ENCODE assay signal across 1 cellular context in the genomic region with DNA sequence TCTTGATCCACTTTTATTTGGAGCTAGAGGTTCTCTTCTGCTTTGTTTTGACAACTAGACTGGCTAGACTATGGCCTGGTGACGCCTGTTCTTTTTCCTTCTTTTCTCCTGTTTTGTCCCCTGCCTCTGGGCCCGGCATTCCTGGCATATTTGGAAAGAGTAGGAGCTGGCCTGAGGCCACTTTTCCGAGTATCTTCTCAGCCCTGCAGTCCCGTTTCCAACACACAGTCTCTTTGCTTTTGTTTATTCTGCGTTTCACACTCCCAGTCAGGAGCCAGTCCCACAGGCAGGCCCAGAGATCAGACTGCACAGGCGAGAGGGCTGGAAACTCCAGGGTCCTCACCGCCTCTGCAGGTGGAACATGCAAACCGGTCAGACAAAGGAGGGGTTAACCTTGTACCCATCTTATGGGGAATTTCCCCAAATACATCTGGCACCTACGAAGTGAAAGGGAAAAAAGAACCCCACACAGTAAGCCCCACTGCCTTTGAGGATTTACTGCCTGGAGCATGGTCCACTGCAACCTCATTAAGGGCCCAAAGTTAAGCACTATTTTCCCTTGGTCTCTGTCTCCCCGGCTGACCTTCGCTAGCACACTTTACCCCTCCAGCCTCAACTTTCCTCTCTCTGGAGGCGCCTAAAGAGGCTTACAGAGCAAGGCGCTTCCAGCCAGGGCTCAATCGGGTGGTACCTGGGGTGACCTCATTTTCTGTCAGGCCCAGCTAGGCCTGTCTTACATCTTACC.
TF ChIP-seq lines count a peak whose summit lies in the region.

No MANE protein-coding gene starts in this region.

TF ChIP-seq in HepG2, 621 proteins besides CTCF, POLR2A, EP300 and RAD21 (continued from another document and continues in another):
- TF ChIP-seq, protein P1, sequence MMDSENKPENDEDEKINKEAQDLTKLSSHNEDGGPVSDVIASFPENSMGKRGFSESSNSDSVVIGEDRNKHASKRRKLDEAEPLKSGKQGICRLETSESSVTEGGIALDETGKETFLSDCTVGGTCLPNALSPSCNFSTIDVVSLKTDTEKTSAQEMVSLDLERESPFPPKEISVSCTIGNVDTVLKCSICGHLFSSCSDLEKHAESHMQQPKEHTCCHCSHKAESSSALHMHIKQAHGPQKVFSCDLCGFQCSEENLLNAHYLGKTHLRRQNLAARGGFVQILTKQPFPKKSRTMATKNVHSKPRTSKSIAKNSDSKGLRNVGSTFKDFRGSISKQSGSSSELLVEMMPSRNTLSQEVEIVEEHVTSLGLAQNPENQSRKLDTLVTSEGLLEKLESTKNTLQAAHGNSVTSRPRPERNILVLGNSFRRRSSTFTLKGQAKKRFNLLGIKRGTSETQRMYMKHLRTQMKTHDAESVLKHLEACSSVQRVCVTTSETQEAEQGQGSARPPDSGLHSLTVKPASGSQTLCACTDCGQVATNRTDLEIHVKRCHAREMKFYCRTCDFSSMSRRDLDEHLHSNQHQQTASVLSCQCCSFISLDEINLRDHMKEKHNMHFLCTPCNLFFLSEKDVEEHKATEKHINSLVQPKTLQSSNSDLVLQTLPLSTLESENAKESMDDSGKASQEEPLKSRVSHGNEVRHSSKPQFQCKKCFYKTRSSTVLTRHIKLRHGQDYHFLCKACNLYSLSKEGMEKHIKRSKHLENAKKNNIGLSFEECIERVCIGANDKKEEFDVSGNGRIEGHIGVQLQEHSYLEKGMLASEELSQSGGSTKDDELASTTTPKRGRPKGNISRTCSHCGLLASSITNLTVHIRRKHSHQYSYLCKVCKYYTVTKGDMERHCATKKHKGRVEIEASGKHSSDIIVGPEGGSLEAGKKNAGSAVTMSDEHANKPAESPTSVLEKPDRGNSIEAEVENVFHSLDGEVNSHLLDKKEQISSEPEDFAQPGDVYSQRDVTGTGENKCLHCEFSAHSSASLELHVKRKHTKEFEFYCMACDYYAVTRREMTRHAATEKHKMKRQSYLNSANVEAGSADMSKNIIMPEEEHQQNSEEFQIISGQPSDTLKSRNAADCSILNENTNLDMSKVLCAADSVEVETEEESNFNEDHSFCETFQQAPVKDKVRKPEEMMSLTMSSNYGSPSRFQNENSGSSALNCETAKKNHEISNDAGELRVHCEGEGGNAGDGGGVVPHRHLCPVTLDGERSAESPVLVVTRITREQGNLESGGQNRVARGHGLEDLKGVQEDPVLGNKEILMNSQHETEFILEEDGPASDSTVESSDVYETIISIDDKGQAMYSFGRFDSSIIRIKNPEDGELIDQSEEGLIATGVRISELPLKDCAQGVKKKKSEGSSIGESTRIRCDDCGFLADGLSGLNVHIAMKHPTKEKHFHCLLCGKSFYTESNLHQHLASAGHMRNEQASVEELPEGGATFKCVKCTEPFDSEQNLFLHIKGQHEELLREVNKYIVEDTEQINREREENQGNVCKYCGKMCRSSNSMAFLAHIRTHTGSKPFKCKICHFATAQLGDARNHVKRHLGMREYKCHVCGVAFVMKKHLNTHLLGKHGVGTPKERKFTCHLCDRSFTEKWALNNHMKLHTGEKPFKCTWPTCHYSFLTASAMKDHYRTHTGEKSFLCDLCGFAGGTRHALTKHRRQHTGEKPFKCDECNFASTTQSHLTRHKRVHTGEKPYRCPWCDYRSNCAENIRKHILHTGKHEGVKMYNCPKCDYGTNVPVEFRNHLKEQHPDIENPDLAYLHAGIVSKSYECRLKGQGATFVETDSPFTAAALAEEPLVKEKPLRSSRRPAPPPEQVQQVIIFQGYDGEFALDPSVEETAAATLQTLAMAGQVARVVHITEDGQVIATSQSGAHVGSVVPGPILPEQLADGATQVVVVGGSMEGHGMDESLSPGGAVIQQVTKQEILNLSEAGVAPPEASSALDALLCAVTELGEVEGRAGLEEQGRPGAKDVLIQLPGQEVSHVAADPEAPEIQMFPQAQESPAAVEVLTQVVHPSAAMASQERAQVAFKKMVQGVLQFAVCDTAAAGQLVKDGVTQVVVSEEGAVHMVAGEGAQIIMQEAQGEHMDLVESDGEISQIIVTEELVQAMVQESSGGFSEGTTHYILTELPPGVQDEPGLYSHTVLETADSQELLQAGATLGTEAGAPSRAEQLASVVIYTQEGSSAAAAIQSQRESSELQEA (CRISPR knock-in tag; IDR thresholded peaks at IDR 0.05; ENCODE audit: not compliant biosample characterization): no peak
- no peak for TF ChIP-seq ZNF850 (CRISPR knock-in tag; conservative IDR thresholded peaks at IDR 0.05)
- no peak for TF ChIP-seq NFATC3 (CRISPR knock-in tag; IDR thresholded peaks at IDR 0.05)
- no peak for TF ChIP-seq TOPORS (CRISPR knock-in tag; IDR thresholded peaks at IDR 0.05)
- TF ChIP-seq, protein P2, sequence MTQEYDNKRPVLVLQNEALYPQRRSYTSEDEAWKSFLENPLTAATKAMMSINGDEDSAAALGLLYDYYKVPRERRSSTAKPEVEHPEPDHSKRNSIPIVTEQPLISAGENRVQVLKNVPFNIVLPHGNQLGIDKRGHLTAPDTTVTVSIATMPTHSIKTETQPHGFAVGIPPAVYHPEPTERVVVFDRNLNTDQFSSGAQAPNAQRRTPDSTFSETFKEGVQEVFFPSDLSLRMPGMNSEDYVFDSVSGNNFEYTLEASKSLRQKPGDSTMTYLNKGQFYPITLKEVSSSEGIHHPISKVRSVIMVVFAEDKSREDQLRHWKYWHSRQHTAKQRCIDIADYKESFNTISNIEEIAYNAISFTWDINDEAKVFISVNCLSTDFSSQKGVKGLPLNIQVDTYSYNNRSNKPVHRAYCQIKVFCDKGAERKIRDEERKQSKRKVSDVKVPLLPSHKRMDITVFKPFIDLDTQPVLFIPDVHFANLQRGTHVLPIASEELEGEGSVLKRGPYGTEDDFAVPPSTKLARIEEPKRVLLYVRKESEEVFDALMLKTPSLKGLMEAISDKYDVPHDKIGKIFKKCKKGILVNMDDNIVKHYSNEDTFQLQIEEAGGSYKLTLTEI (CRISPR knock-in tag; conservative IDR thresholded peaks at IDR 0.05): no peak
- 0 out of 2 replicates have a peak, but pooled peaks have one; percentile 31 for TF ChIP-seq ZSCAN21 (CRISPR knock-in tag; IDR thresholded peaks at IDR 0.05; ENCODE audit: borderline replicate concordance)
- no peak for TF ChIP-seq PCBP1 (IDR thresholded peaks at IDR 0.05; ENCODE audit: borderline replicate concordance, low read depth, low read length)
- TF ChIP-seq ZBTB21 (CRISPR knock-in tag; IDR thresholded peaks at IDR 0.05): no peak
- no peak for TF ChIP-seq ZNF329 (CRISPR knock-in tag; IDR thresholded peaks at IDR 0.05; ENCODE audit: low read depth)
- peak; percentile 58 for TF ChIP-seq RARA (CRISPR knock-in tag; IDR thresholded peaks at IDR 0.05)
- TF ChIP-seq KDM5A (IDR thresholded peaks at IDR 0.05; ENCODE audit: borderline replicate concordance, low read length): no peak
- TF ChIP-seq SRY (CRISPR knock-in tag; IDR thresholded peaks at IDR 0.05): no peak
- no peak for TF ChIP-seq ZNF552 (CRISPR knock-in tag; IDR thresholded peaks at IDR 0.05; ENCODE audit: borderline replicate concordance)
- peak; percentile 74; the same call in 1 of the 2 replicates for TF ChIP-seq ZFP36L1 (CRISPR knock-in tag; IDR thresholded peaks at IDR 0.05)
- TF ChIP-seq, protein P3, sequence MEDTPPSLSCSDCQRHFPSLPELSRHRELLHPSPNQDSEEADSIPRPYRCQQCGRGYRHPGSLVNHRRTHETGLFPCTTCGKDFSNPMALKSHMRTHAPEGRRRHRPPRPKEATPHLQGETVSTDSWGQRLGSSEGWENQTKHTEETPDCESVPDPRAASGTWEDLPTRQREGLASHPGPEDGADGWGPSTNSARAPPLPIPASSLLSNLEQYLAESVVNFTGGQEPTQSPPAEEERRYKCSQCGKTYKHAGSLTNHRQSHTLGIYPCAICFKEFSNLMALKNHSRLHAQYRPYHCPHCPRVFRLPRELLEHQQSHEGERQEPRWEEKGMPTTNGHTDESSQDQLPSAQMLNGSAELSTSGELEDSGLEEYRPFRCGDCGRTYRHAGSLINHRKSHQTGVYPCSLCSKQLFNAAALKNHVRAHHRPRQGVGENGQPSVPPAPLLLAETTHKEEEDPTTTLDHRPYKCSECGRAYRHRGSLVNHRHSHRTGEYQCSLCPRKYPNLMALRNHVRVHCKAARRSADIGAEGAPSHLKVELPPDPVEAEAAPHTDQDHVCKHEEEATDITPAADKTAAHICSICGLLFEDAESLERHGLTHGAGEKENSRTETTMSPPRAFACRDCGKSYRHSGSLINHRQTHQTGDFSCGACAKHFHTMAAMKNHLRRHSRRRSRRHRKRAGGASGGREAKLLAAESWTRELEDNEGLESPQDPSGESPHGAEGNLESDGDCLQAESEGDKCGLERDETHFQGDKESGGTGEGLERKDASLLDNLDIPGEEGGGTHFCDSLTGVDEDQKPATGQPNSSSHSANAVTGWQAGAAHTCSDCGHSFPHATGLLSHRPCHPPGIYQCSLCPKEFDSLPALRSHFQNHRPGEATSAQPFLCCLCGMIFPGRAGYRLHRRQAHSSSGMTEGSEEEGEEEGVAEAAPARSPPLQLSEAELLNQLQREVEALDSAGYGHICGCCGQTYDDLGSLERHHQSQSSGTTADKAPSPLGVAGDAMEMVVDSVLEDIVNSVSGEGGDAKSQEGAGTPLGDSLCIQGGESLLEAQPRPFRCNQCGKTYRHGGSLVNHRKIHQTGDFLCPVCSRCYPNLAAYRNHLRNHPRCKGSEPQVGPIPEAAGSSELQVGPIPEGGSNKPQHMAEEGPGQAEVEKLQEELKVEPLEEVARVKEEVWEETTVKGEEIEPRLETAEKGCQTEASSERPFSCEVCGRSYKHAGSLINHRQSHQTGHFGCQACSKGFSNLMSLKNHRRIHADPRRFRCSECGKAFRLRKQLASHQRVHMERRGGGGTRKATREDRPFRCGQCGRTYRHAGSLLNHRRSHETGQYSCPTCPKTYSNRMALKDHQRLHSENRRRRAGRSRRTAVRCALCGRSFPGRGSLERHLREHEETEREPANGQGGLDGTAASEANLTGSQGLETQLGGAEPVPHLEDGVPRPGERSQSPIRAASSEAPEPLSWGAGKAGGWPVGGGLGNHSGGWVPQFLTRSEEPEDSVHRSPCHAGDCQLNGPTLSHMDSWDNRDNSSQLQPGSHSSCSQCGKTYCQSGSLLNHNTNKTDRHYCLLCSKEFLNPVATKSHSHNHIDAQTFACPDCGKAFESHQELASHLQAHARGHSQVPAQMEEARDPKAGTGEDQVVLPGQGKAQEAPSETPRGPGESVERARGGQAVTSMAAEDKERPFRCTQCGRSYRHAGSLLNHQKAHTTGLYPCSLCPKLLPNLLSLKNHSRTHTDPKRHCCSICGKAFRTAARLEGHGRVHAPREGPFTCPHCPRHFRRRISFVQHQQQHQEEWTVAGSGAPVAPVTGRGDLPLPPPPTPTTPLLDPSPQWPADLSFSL (CRISPR knock-in tag; IDR thresholded peaks at IDR 0.05): no peak
- TF ChIP-seq JDP2 (CRISPR knock-in tag; IDR thresholded peaks at IDR 0.05; ENCODE audit: borderline replicate concordance): no peak
- TF ChIP-seq, protein P4, sequence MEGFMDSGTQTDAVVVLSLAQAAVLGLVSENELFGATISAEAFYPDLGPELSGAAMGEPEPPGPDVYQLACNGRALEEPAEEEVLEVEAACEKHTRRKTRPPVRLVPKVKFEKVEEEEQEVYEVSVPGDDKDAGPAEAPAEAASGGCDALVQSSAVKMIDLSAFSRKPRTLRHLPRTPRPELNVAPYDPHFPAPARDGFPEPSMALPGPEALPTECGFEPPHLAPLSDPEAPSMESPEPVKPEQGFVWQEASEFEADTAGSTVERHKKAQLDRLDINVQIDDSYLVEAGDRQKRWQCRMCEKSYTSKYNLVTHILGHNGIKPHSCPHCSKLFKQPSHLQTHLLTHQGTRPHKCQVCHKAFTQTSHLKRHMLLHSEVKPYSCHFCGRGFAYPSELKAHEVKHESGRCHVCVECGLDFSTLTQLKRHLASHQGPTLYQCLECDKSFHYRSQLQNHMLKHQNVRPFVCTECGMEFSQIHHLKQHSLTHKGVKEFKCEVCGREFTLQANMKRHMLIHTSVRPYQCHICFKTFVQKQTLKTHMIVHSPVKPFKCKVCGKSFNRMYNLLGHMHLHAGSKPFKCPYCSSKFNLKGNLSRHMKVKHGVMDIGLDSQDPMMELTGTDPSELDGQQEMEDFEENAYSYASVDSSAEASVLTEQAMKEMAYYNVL (CRISPR knock-in tag; IDR thresholded peaks at IDR 0.05; ENCODE audit: borderline replicate concordance): peak; percentile 71; the same call in 1 of the 2 replicates
- no peak for TF ChIP-seq HDAC1 (CRISPR knock-in tag; IDR thresholded peaks at IDR 0.05)
- TF ChIP-seq RNF2 (conservative IDR thresholded peaks at IDR 0.05; ENCODE audit: low read depth): no peak
- TF ChIP-seq ADNP (CRISPR knock-in tag; IDR thresholded peaks at IDR 0.05): no peak
- no peak for TF ChIP-seq EHMT2 (IDR thresholded peaks at IDR 0.05; ENCODE audit: borderline replicate concordance, low read depth, low read length)
- TF ChIP-seq, protein P5, sequence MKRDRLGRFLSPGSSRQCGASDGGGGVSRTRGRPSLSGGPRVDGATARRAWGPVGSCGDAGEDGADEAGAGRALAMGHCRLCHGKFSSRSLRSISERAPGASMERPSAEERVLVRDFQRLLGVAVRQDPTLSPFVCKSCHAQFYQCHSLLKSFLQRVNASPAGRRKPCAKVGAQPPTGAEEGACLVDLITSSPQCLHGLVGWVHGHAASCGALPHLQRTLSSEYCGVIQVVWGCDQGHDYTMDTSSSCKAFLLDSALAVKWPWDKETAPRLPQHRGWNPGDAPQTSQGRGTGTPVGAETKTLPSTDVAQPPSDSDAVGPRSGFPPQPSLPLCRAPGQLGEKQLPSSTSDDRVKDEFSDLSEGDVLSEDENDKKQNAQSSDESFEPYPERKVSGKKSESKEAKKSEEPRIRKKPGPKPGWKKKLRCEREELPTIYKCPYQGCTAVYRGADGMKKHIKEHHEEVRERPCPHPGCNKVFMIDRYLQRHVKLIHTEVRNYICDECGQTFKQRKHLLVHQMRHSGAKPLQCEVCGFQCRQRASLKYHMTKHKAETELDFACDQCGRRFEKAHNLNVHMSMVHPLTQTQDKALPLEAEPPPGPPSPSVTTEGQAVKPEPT (CRISPR knock-in tag; IDR thresholded peaks at IDR 0.05; ENCODE audit: low read depth): peak; percentile 23; the same call in 1 of the 2 replicates
- TF ChIP-seq NFYB (CRISPR knock-in tag; IDR thresholded peaks at IDR 0.05): no peak
- TF ChIP-seq SAFB2 (CRISPR knock-in tag; IDR thresholded peaks at IDR 0.05; ENCODE audit: borderline replicate concordance, low read depth): peak; percentile 59; the same call in 1 of the 2 replicates
- TF ChIP-seq, protein P6, sequence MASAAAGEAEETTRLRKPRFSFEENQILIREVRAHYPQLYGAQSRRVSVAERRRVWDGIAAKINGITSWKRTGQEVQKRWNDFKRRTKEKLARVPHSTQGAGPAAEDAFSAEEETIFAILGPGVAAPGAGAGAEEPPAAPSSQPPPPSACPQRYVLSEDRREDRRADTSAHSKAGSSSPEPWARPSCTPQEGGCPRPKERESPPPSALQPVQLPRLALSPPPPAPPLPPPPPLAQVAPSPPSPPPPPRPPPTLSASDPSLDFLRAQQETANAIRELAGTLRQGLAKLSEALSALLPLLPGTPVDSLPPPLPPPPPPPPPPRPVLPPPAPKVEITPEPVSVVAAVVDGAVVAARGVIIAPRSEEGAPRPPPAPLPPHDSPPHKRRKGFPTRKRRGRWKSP (CRISPR knock-in tag; IDR thresholded peaks at IDR 0.05): 0 out of 2 replicates have a peak, but pooled peaks have one; percentile 28
- no peak for TF ChIP-seq HOXA7 (CRISPR knock-in tag; IDR thresholded peaks at IDR 0.05)
- TF ChIP-seq, protein P7, sequence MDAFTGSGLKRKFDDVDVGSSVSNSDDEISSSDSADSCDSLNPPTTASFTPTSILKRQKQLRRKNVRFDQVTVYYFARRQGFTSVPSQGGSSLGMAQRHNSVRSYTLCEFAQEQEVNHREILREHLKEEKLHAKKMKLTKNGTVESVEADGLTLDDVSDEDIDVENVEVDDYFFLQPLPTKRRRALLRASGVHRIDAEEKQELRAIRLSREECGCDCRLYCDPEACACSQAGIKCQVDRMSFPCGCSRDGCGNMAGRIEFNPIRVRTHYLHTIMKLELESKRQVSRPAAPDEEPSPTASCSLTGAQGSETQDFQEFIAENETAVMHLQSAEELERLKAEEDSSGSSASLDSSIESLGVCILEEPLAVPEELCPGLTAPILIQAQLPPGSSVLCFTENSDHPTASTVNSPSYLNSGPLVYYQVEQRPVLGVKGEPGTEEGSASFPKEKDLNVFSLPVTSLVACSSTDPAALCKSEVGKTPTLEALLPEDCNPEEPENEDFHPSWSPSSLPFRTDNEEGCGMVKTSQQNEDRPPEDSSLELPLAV (CRISPR knock-in tag; conservative IDR thresholded peaks at IDR 0.05; ENCODE audit: low read depth): no peak
- TF ChIP-seq ZNF468 (CRISPR knock-in tag; IDR thresholded peaks at IDR 0.05): no peak
- no peak for TF ChIP-seq KAT8 (CRISPR knock-in tag; IDR thresholded peaks at IDR 0.05)
